ENCODE assay signal across 8 cellular contexts in the genomic region with DNA sequence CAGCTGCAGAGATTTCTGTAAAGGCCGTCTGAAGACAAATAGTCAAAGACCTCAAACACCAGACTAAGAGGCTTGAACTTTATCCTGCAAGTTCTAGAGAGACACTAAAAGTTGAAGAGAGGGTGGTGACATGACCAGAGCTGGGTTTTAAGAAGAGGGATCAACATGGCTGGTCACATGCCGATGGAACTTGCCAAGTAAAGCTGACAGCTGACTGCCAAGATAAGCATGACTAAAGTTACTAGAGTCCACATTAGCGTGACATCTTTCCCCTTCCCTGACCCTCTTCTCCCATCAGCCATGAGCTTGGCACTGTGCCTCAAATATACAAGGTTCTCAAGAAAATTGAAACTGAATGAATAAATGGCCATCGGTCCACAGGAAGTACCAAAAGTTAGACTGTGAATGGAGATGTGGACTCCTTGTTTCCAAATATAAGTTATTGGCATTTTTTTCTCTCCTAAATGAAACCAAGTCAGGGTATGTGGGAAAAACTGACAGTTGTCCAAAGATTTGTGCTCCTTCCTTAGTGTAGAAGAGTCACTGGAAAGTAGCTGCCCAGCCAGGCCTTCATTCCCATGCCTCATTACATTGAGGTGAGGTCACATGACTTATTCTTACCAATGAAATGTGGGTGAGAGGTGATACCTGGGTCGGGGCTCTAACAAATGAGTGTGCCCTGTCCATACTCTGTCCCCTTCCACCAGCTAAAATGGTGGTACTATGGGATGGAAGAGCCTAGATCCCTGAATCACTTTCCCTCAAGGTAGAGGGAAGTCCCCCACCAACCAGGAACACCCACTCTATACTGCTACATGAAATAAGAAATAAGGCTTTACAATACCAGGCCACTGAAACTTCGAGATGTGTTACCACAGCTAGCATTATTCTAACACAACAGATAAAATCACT. TPM values are rescaled to one million over a fixed set of nuclear protein-coding genes. Genes with fewer than 3 reads are reported as not detected.
DNase-seq lines count a peak whose midpoint lies in the region; ATAC-seq and TF ChIP-seq lines count a peak whose summit lies in the region.

No MANE protein-coding gene starts in this region.

- no peaks in the 10 kb centered on the region for H3K9me3 ChIP-seq in right cardiac atrium (ENCODE audit: control insufficient read depth, low read length)

- ATAC-seq in right cardiac atrium (peak; percentile 65 to 72), GM19324 (IDR thresholded peaks at IDR 0.05; ENCODE audit: low FRiP score, unreplicated experiment) (no peak)

- H3K4me1 Mint-ChIP-seq in brain: peaks cover 67% of the 10 kb centered on the region
- H3K4me1 Mint-ChIP-seq in stimulated activated naive CD8-positive, alpha-beta T cell treated with anti-CD3 and anti-CD28 coated beads, Interleukin-15, Interleukin-2, amounts not matched to agents 100 ng/mL and 50 ng/mL, for 24 hours (ENCODE audit: low read depth): peaks cover 67% of the 10 kb centered on the region

- H3K36me3 Mint-ChIP-seq in brain: peaks cover 65% of the 10 kb centered on the region
- peaks cover 75% of the 10 kb centered on the region for H3K36me3 Mint-ChIP-seq in stimulated activated naive CD8-positive, alpha-beta T cell treated with anti-CD3 and anti-CD28 coated beads, Interleukin-15, Interleukin-2, amounts not matched to agents 100 ng/mL and 50 ng/mL, for 24 hours (ENCODE audit: low read depth)

- H3K4me3 Mint-ChIP-seq in brain: no peak overlapping the region
- H3K4me3 Mint-ChIP-seq in stimulated activated naive CD8-positive, alpha-beta T cell treated with anti-CD3 and anti-CD28 coated beads, Interleukin-15, Interleukin-2, amounts not matched to agents 100 ng/mL and 50 ng/mL, for 24 hours: no peak overlapping the region

- peak overlapping the region in 3 of 5 experiments; percentile 11 to 90 (median 88) for H3K27ac Mint-ChIP-seq in brain
- peak overlapping the region; percentile 42 for H3K27ac Mint-ChIP-seq in stimulated activated naive CD8-positive, alpha-beta T cell treated with anti-CD3 and anti-CD28 coated beads, Interleukin-15, Interleukin-2, amounts not matched to agents 100 ng/mL and 50 ng/mL, for 24 hours

- intact Hi-C loops in right cardiac atrium (cut with DNase I): loop anchor here (10.0 kb wide), 3 partner anchors 106 to 226 kb away; a partner anchor contains a TSS

- peaks cover 0 to 13% (median 3%) of the 10 kb centered on the region in 5 experiments for H3K9me3 Mint-ChIP-seq in brain
- no peaks in the 10 kb centered on the region for H3K9me3 Mint-ChIP-seq in stimulated activated naive CD8-positive, alpha-beta T cell treated with anti-CD3 and anti-CD28 coated beads, Interleukin-15, Interleukin-2, amounts not matched to agents 100 ng/mL and 50 ng/mL, for 24 hours

- DNase-seq in LHCN-M2 (ENCODE audit: low read depth): peak; percentile 85
- DNase-seq in right cardiac atrium: peak in 1 of 3 donors; percentile 54
- no peak for DNase-seq in iPS-NIHi7 (ENCODE audit: extremely low spot score)
- DNase-seq in globus pallidus (ENCODE audit: low spot score): no peak
- DNase-seq in activated CD4-positive, alpha-beta T cell treated with anti-CD3 and anti-CD28 coated beads, Interleukin-2, amount 50 U/mL, for 4 hours: no peak

- TF ChIP-seq CTCF in brain (conservative IDR thresholded peaks at IDR 0.05): no peak

- no peaks in the 10 kb centered on the region for H3K27me3 ChIP-seq in right cardiac atrium (ENCODE audit: control insufficient read depth, insufficient read depth)

- H3K4me1 ChIP-seq in right cardiac atrium (ENCODE audit: control insufficient read depth, insufficient read depth, low read length): peaks cover 45% of the 10 kb centered on the region

- 36% methylated on average over 6 of the region's 6 CpGs for WGBS in right cardiac atrium

- H3K27ac ChIP-seq in right cardiac atrium (ENCODE audit: low read length): peak overlapping the region; percentile 89

- H3K4me3 ChIP-seq in right cardiac atrium (ENCODE audit: low read length): no peak overlapping the region

- no peaks in the 10 kb centered on the region for H3K27me3 Mint-ChIP-seq in brain
- H3K27me3 Mint-ChIP-seq in stimulated activated naive CD8-positive, alpha-beta T cell treated with anti-CD3 and anti-CD28 coated beads, Interleukin-15, Interleukin-2, amounts not matched to agents 100 ng/mL and 50 ng/mL, for 24 hours: no peaks in the 10 kb centered on the region

RNA-seq across cellular contexts. Expression of a gene that starts 24.4 kb away (rescaled TPM):
- total RNA-seq in LHCN-M2 (2014; rRNA removed) (117 and 125 TPM in 2 replicates), right cardiac atrium (10 to 100 TPM; 36.9 to 47.4 (median 39.1) TPM)
- polyA plus RNA-seq in LHCN-M2 (2012): 61.4 TPM
- polyA plus RNA-seq in brain (ENCODE audit: insufficient read depth, low read depth, low replicate concordance) (43.1 TPM), right cardiac atrium (20.7 TPM)
